In genomic region chr5:73365990-73366667, GRCh38 we compare ENCODE assay signal across 2 cellular contexts.
TF ChIP-seq lines count a peak whose summit lies in the region.

No MANE protein-coding gene starts in this region.

TF ChIP-seq in A549, 52 proteins besides CTCF, POLR2A, EP300 and RAD21:
- TF ChIP-seq PBX3 (IDR thresholded peaks at IDR 0.05) (no peak), CBX2 (IDR thresholded peaks at IDR 0.05; ENCODE audit: borderline replicate concordance, low read depth) (no peak), RARB (CRISPR knock-in tag; IDR thresholded peaks at IDR 0.05) (no peak), KDM5A (IDR thresholded peaks at IDR 0.05) (no peak), MAX (IDR thresholded peaks at IDR 0.05) (no peak), SREBF2 (IDR thresholded peaks at IDR 0.05) (no peak)

TF ChIP-seq in GM23338, 12 proteins besides CTCF, POLR2A, EP300 and RAD21:
- TF ChIP-seq ZNF462 (CRISPR knock-in tag; IDR thresholded peaks at IDR 0.05) (no peak), ZNF114 (CRISPR knock-in tag; IDR thresholded peaks at IDR 0.05) (no peak), EZH2 (IDR thresholded peaks at IDR 0.05; ENCODE audit: low read depth, unreplicated experiment) (no peak), REST (IDR thresholded peaks at IDR 0.05; ENCODE audit: unreplicated experiment) (no peak), ZNF331 (CRISPR knock-in tag; IDR thresholded peaks at IDR 0.05; ENCODE audit: low read depth) (no peak), NANOG (IDR thresholded peaks at IDR 0.05; ENCODE audit: borderline replicate concordance) (no peak)
